ENCODE assay signal across 18 cellular contexts in genomic region chr10:118840776-118841468, GRCh38.
DNase-seq lines count a peak whose midpoint lies in the region; ATAC-seq and TF ChIP-seq lines count a peak whose summit lies in the region.
"Had no signal": no experiment of that assay in that cellular context is flagged by ENCODE, and none has a peak within 500 bp of the region (broad histone marks: within the 10 kb centered on the region; RNA-seq: fewer than 3 reads in every experiment).

No MANE protein-coding gene starts in this region.

- peaks cover 9% of the 10 kb centered on the region for H3K4me1 Mint-ChIP-seq in activated CD8-positive, alpha-beta memory T cell treated with anti-CD3 and anti-CD28 coated beads, Interleukin-2, amount 10 ng/mL, durations not matched to agents 7 days and 5 days
- peaks cover 6% of the 10 kb centered on the region for H3K4me1 Mint-ChIP-seq in T-helper 2 cell treated with Interferon-gamma antibody and Interleukin-4, amounts not matched to agents 5 μg/mL and 100 μg/mL, for 36 hours (ENCODE audit: low read depth)

- no TSS peak for BruUV-seq in PC-3 (replicated peaks; lab: Mats Ljungman, UMichigan)

- no peaks in the 10 kb centered on the region for H3K79me2 ChIP-seq in PC-3 (ENCODE audit: low read length)

- H3K4me2 ChIP-seq in PC-3 (ENCODE audit: low read length), result peak overlapping the region; percentile 51; the same call in 1 of the 2 replicates

- no peak overlapping the region for H3K4me3 ChIP-seq in PC-3 (ENCODE audit: low read length)

- ATAC-seq in activated CD8-positive, alpha-beta memory T cell treated with anti-CD3 and anti-CD28 coated beads, Interleukin-2, amount 10 ng/mL, durations not matched to agents 7 days and 5 days, result no peak
- ATAC-seq in PC-3, result no peak; the same call in 1 of the 2 replicates
- ATAC-seq in HG02840 (IDR thresholded peaks at IDR 0.05; ENCODE audit: low FRiP score, unreplicated experiment), result no peak
- ATAC-seq: SK-N-SH treated with all-trans-retinoic acid at 6 μM for 48 hours had no signal

- CTCF ChIA-PET in activated CD8-positive, alpha-beta memory T cell treated with anti-CD3 and anti-CD28 coated beads, Interleukin-2, amount 10 ng/mL, durations not matched to agents 7 days and 5 days (lab: Charles Lee), result no interaction called here
- CTCF ChIA-PET in PC-3 (lab: Charles Lee), result no interaction called here

- no peak overlapping the region for H3K4me3 Mint-ChIP-seq in activated CD8-positive, alpha-beta memory T cell treated with anti-CD3 and anti-CD28 coated beads, Interleukin-2, amount 10 ng/mL, durations not matched to agents 7 days and 5 days
- no peak overlapping the region for H3K4me3 Mint-ChIP-seq in T-helper 2 cell treated with Interferon-gamma antibody and Interleukin-4, amounts not matched to agents 5 μg/mL and 100 μg/mL, for 36 hours
- H3K4me3 Mint-ChIP-seq: IgD-negative memory B cell had no signal

- no peak overlapping the region for H2AFZ ChIP-seq in PC-3 (ENCODE audit: low read length)

- peaks cover 5% of the 10 kb centered on the region for H3K27me3 Mint-ChIP-seq in activated CD8-positive, alpha-beta memory T cell treated with anti-CD3 and anti-CD28 coated beads, Interleukin-2, amount 10 ng/mL, durations not matched to agents 7 days and 5 days
- H3K27me3 Mint-ChIP-seq in T-helper 2 cell treated with Interferon-gamma antibody and Interleukin-4, amounts not matched to agents 5 μg/mL and 100 μg/mL, for 36 hours (ENCODE audit: low read depth), result peaks cover 1% of the 10 kb centered on the region

- H3K27ac Mint-ChIP-seq in activated CD8-positive, alpha-beta memory T cell treated with anti-CD3 and anti-CD28 coated beads, Interleukin-2, amount 10 ng/mL, durations not matched to agents 7 days and 5 days, result no peak overlapping the region
- H3K27ac Mint-ChIP-seq in T-helper 2 cell treated with Interferon-gamma antibody and Interleukin-4, amounts not matched to agents 5 μg/mL and 100 μg/mL, for 36 hours, result no peak overlapping the region
- H3K27ac Mint-ChIP-seq: IgD-negative memory B cell had no signal

- H3K27ac ChIP-seq in PC-3 (ENCODE audit: low read length), result peak overlapping the region; percentile 56
- H3K27ac ChIP-seq: C4-2B had no signal

- no peaks in the 10 kb centered on the region for H4K20me1 ChIP-seq in PC-3 (ENCODE audit: low read length)

- H3K36me3 Mint-ChIP-seq in activated CD8-positive, alpha-beta memory T cell treated with anti-CD3 and anti-CD28 coated beads, Interleukin-2, amount 10 ng/mL, durations not matched to agents 7 days and 5 days, result peaks cover 2% of the 10 kb centered on the region
- H3K36me3 Mint-ChIP-seq in T-helper 2 cell treated with Interferon-gamma antibody and Interleukin-4, amounts not matched to agents 5 μg/mL and 100 μg/mL, for 36 hours (ENCODE audit: low read depth), result no peaks in the 10 kb centered on the region

- no peak for TF ChIP-seq CTCF in PC-3 (conservative IDR thresholded peaks at IDR 0.05; ENCODE audit: low read depth, low read length)

- no peaks in the 10 kb centered on the region for H3K9me3 Mint-ChIP-seq in activated CD8-positive, alpha-beta memory T cell treated with anti-CD3 and anti-CD28 coated beads, Interleukin-2, amount 10 ng/mL, durations not matched to agents 7 days and 5 days (ENCODE audit: low read depth)
- H3K9me3 Mint-ChIP-seq in T-helper 2 cell treated with Interferon-gamma antibody and Interleukin-4, amounts not matched to agents 5 μg/mL and 100 μg/mL, for 36 hours, result no peaks in the 10 kb centered on the region

- H3K9me3 ChIP-seq in PC-3 (ENCODE audit: low read length), result no peaks in the 10 kb centered on the region

- no peaks in the 10 kb centered on the region for H3K27me3 ChIP-seq in PC-3 (ENCODE audit: low read length)

- H3K9ac ChIP-seq in PC-3 (ENCODE audit: low read length), result peak overlapping the region; percentile 29; the same call in 1 of the 2 replicates

- POLR2A ChIA-PET in PC-3 (lab: Charles Lee; ENCODE audit: unreplicated experiment), result no interaction called here

- no peaks in the 10 kb centered on the region; the same call in 1 of the 2 replicates for H3K9me2 ChIP-seq in PC-3 (replicated peaks; ENCODE audit: low read length)

- H3K4me1 ChIP-seq in PC-3 (ENCODE audit: insufficient read depth, low read length), result peaks cover 36% of the 10 kb centered on the region

- peak; percentile 41 for DNase-seq in activated CD8-positive, alpha-beta memory T cell treated with anti-CD3 and anti-CD28 coated beads for 24 hours
- DNase-seq in activated CD8-positive, alpha-beta memory T cell treated with anti-CD3 and anti-CD28 coated beads, Interleukin-2, amount 10 ng/mL, durations not matched to agents 7 days and 5 days, result no peak
- DNase-seq in PC-3, result no peak
- DNase-seq in islet precursor cell, result peak; percentile 40
- no peak for DNase-seq in RPMI8226
- DNase-seq in T-helper 2 cell treated with Interferon-gamma antibody and Interleukin-4, amounts not matched to agents 5 μg/mL and 100 μg/mL, for 36 hours (ENCODE audit: low spot score), result no peak
- DNase-seq: EL, Karpas-422, MM.1S, NCI-H1048, NCI-H1417 treated with DMSO at 0.1 percent for 48 hours, NCI-H187, NCI-H446 treated with DMSO at 0.1 percent for 48 hours, NCI-H748 treated with DMSO at 0.1 percent for 48 hours had no signal

- intact Hi-C loops in PC-3 (cut with micrococcal nuclease), result loop anchor here (10.0 kb wide), 1 partner anchor 184 kb away; the partner anchor contains the start of gene NANOS1

- H3K36me3 ChIP-seq in PC-3 (ENCODE audit: low read depth, low read length), result no peaks in the 10 kb centered on the region

- no peaks in the 10 kb centered on the region for H3F3A ChIP-seq in PC-3 (ENCODE audit: low read length, unreplicated experiment)

Comparison
In these comparisons a context has a peak if more than half of its experiments do, and no peak if none do; other contexts are left out.
1. DNase-seq: peak in activated CD8-positive, alpha-beta memory T cell treated with anti-CD3 and anti-CD28 coated beads for 24 hours (single experiment) and islet precursor cell (single experiment); none in activated CD8-positive, alpha-beta memory T cell treated with anti-CD3 and anti-CD28 coated beads, Interleukin-2, amount 10 ng/mL, durations not matched to agents 7 days and 5 days (single experiment), PC-3 (single experiment), RPMI8226 (single experiment) and T-helper 2 cell treated with Interferon-gamma antibody and Interleukin-4, amounts not matched to agents 5 μg/mL and 100 μg/mL, for 36 hours (single experiment).